In genomic region chr2:54502731-54503130, GRCh38 we compare ENCODE assay signal across 12 cellular contexts.
"Had no signal": no experiment of that assay in that cellular context is flagged by ENCODE, and none has a peak within 500 bp of the region (broad histone marks: within the 10 kb centered on the region; RNA-seq: fewer than 3 reads in every experiment).

No MANE protein-coding gene starts in this region.

- H3K27ac ChIP-seq: colonic mucosa, transverse colon had no signal

- H3K9me3 Mint-ChIP-seq: activated CD8-positive, alpha-beta T cell treated with anti-CD3 and anti-CD28 coated beads for 36 hours; activated T-cell treated with anti-CD3 and anti-CD28 coated beads, Interleukin-2, amount 50 U/mL, for 4 hours; mesothelial cell of epicardium; stimulated activated memory B cell treated with anti-CD40 and anti-IgM and Interleukin-4, amounts not matched to agents 10 μg/mL and 1 μg/mL and 100 μg/mL, for 72 hours; T-helper 1 cell treated with Interleukin-12 subunit alpha and Interleukin-12 subunit beta and Interleukin-4 antibody, amounts not matched to agents 30 μg/mL and 1 μg/mL, for 36 hours had no signal

- H3K4me3 ChIP-seq: colonic mucosa, esophagus squamous epithelium, lung, transverse colon had no signal

- H3K4me1 Mint-ChIP-seq: stimulated activated memory B cell treated with anti-CD40 and anti-IgM and Interleukin-4, amounts not matched to agents 10 μg/mL and 1 μg/mL and 100 μg/mL, for 72 hours had no signal

- H3K36me3 Mint-ChIP-seq: mesothelial cell of epicardium; stimulated activated memory B cell treated with anti-CD40 and anti-IgM and Interleukin-4, amounts not matched to agents 10 μg/mL and 1 μg/mL and 100 μg/mL, for 72 hours had no signal

- H3K27me3 ChIP-seq: colonic mucosa, esophagus squamous epithelium, transverse colon had no signal

- H3K27me3 Mint-ChIP-seq: stimulated activated memory B cell treated with anti-CD40 and anti-IgM and Interleukin-4, amounts not matched to agents 10 μg/mL and 1 μg/mL and 100 μg/mL, for 72 hours had no signal

- H3K9me3 ChIP-seq: colonic mucosa, esophagus squamous epithelium, transverse colon had no signal

- DNase-seq: activated effector memory CD4-positive, alpha-beta T cell treated with Interleukin-2 at 50 U/mL for 16 hours; activated T-cell treated with anti-CD3 and anti-CD28 coated beads, Interleukin-2, amount 50 U/mL, for 4 hours; effector CD4-positive, alpha-beta T cell; esophagus squamous epithelium had no signal

- H3K36me3 ChIP-seq: colonic mucosa, esophagus squamous epithelium, transverse colon had no signal

- FAIRE-seq: astrocyte had no signal

- H3K27ac Mint-ChIP-seq: activated CD8-positive, alpha-beta T cell treated with anti-CD3 and anti-CD28 coated beads for 36 hours; mesothelial cell of epicardium; stimulated activated memory B cell treated with anti-CD40 and anti-IgM and Interleukin-4, amounts not matched to agents 10 μg/mL and 1 μg/mL and 100 μg/mL, for 72 hours; T-helper 1 cell treated with Interleukin-12 subunit alpha and Interleukin-12 subunit beta and Interleukin-4 antibody, amounts not matched to agents 30 μg/mL and 1 μg/mL, for 36 hours had no signal

- H3K4me3 Mint-ChIP-seq: activated CD8-positive, alpha-beta T cell treated with anti-CD3 and anti-CD28 coated beads for 36 hours; activated T-cell treated with anti-CD3 and anti-CD28 coated beads, Interleukin-2, amount 50 U/mL, for 4 hours; mesothelial cell of epicardium; stimulated activated memory B cell treated with anti-CD40 and anti-IgM and Interleukin-4, amounts not matched to agents 10 μg/mL and 1 μg/mL and 100 μg/mL, for 72 hours; T-helper 1 cell treated with Interleukin-12 subunit alpha and Interleukin-12 subunit beta and Interleukin-4 antibody, amounts not matched to agents 30 μg/mL and 1 μg/mL, for 36 hours had no signal
